Comparison of ENCODE assay signal across 12 cellular contexts in the genomic region with DNA sequence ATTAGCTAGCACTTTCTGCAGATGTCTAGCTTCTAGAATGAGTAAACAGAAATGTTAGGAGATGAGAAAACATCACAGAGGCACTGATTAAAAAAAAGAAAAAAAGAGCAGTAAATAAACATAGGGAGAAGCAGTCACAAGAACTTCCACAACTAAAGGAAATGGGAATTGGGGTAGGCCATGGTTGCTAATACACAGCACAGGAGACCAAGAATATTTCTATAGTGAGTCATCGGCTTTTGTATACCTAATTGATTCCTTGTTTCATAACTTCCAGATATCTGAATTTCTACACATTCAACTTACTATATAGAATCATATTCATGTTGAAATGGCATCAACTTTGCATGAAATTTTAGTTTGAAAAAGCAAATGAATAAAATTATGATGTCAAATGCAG. TPM values are rescaled to one million over a fixed set of nuclear protein-coding genes. Genes with fewer than 3 reads are reported as not detected.
DNase-seq lines count a peak whose midpoint lies in the region; FAIRE-seq and TF ChIP-seq lines count a peak whose summit lies in the region.
"Had no signal": no experiment of that assay in that cellular context is flagged by ENCODE, and none has a peak within 500 bp of the region (broad histone marks: within the 10 kb centered on the region; RNA-seq: fewer than 3 reads in every experiment).

No MANE protein-coding gene starts in this region.

- H3K9ac ChIP-seq in endothelial cell of umbilical vein (replicated peaks; ENCODE audit: extremely low read depth, insufficient read depth, low read length), result peak overlapping the region; percentile 18

- H3K9me1 ChIP-seq in endothelial cell of umbilical vein (replicated peaks; ENCODE audit: control insufficient read depth, extremely low read depth, insufficient read depth, low read length), result no peaks in the 10 kb centered on the region

- intact Hi-C loops in PC-9 (cut with micrococcal nuclease; ENCODE audit: unreplicated experiment), result no loop called here
- intact Hi-C loops in endothelial cell of umbilical vein (cut with micrococcal nuclease), result loop anchor here (1.0 kb wide), 1 partner anchor 16 kb away; no protein-coding TSS in a partner anchor

- no peak overlapping the region for H3K4me3 ChIP-seq in PC-9
- no peak overlapping the region for H3K4me3 ChIP-seq in endothelial cell of umbilical vein (replicated peaks in 1 of 3; ENCODE audit: insufficient read depth in 1 of 3, low read depth in 1 of 3, low read length in 3 of 3)

- TF ChIP-seq CTCF in PC-9 (conservative IDR thresholded peaks at IDR 0.05) (no peak), endothelial cell of umbilical vein (IDR thresholded peaks at IDR 0.05; ENCODE audit: extremely low read depth in 1 of 2, insufficient read depth in 1 of 2, low read depth in 1 of 2, low read length in 2 of 2) (no peak)

- H2AFZ ChIP-seq in PC-9, result no peak overlapping the region
- H2AFZ ChIP-seq in endothelial cell of umbilical vein (ENCODE audit: low read depth, low read length), result no peak overlapping the region

- no TSS peak for BruUV-seq in PC-9 (replicated peaks; lab: Mats Ljungman, UMichigan)
- BruUV-seq in endothelial cell of umbilical vein (replicated peaks; lab: Mats Ljungman, UMichigan), result no TSS peak

- no peaks in the 10 kb centered on the region; the same call in 1 of the 2 replicates for H3F3A ChIP-seq in PC-9 (ENCODE audit: insufficient read depth, low read depth)

- DNase-seq in AG20443 (ENCODE audit: low spot score) (peak; percentile 52), PC-9 (peak; percentile 4 to 81), endothelial cell of umbilical vein (ENCODE audit: low read depth, low spot score) (peak; percentile 85), myocyte (ENCODE audit: low read depth) (peak; percentile 17), DMS114 treated with DMSO at 0.1 percent for 48 hours (lab: John Stamatoyannopoulos, UW; ENCODE audit: unreplicated experiment) (no peak), HuH-7 (ENCODE audit: low spot score) (no peak), anterior cingulate cortex (lab: John Stamatoyannopoulos, UW) (no peak), substantia nigra (lab: John Stamatoyannopoulos, UW) (no peak)
- DNase-seq: CD4-positive, alpha-beta memory T cell; immature natural killer cell; posterior cingulate gyrus had no signal

- H3K9me3 ChIP-seq in PC-9 (ENCODE audit: insufficient read depth, low read depth) (no peaks in the 10 kb centered on the region), endothelial cell of umbilical vein (replicated peaks; ENCODE audit: control insufficient read depth, insufficient read depth, low read length) (no peaks in the 10 kb centered on the region)

- no peak overlapping the region for H3K27ac ChIP-seq in PC-9
- peak overlapping the region; percentile 58 for H3K27ac ChIP-seq in endothelial cell of umbilical vein (ENCODE audit: insufficient read depth, low read depth, low read length)
- H3K27ac ChIP-seq in substantia nigra (ENCODE audit: low read depth, low read length, poor library complexity, severe bottlenecking), result no peak overlapping the region

- no peaks in the 10 kb centered on the region for H3K9me2 ChIP-seq in PC-9 (ENCODE audit: insufficient read depth)

- TF ChIP-seq POLR2A in endothelial cell of umbilical vein (IDR thresholded peaks at IDR 0.05; ENCODE audit: low read depth, low read length), result no peak

- POLR2A ChIA-PET in PC-9 (lab: Charles Lee; ENCODE audit: unreplicated experiment), result no interaction called here
- POLR2A ChIA-PET in endothelial cell of umbilical vein (lab: Charles Lee), result interaction anchor here (0.8 to 1.0 kb wide), 2 partner anchors 47 to 106 kb away, joined by 3 read pairs; partner anchors contain the start of gene TCF12

- H3K36me3 ChIP-seq in PC-9 (ENCODE audit: low read depth) (no peaks in the 10 kb centered on the region), endothelial cell of umbilical vein (ENCODE audit: control insufficient read depth in 2 of 2, extremely low read depth in 1 of 2, insufficient read depth in 2 of 2, low read length in 2 of 2) (no peaks in the 10 kb centered on the region)

- CTCF ChIA-PET in PC-9 (lab: Charles Lee) (no interaction called here), endothelial cell of umbilical vein (lab: Charles Lee) (interaction anchor here (0.8 to 5.1 kb wide), 5 partner anchors 12 to 380 kb away, joined by 3 to 89 read pairs (median 28); no protein-coding TSS in a partner anchor)

- peak; percentile 90 for FAIRE-seq in endothelial cell of umbilical vein (lab: Jason Lieb, UNC)
- FAIRE-seq: colon had no signal

- H3K4me1 ChIP-seq in PC-9 (replicated peaks; ENCODE audit: insufficient read depth) (peaks cover 10% of the 10 kb centered on the region), endothelial cell of umbilical vein (ENCODE audit: control insufficient read depth, extremely low read depth, insufficient read depth, low read length) (peaks cover 16% of the 10 kb centered on the region)

- H3K27me3 ChIP-seq in PC-9 (ENCODE audit: insufficient read depth, low read depth) (no peaks in the 10 kb centered on the region), endothelial cell of umbilical vein (ENCODE audit: control insufficient read depth in 2 of 2, insufficient read depth in 2 of 2, low read length in 2 of 2) (no peaks in the 10 kb centered on the region)

- dilution Hi-C loops in endothelial cell of umbilical vein (cut with MboI; ENCODE audit: extremely low pct_ligation_motif_present, low sequenced_read_pairs), result no loop called here

- H3K79me2 ChIP-seq in PC-9 (ENCODE audit: low read depth) (no peaks in the 10 kb centered on the region), endothelial cell of umbilical vein (ENCODE audit: control insufficient read depth, insufficient read depth, low read length) (no peaks in the 10 kb centered on the region)

- H4K20me1 ChIP-seq in PC-9 (ENCODE audit: insufficient read depth) (no peaks in the 10 kb centered on the region), endothelial cell of umbilical vein (replicated peaks; ENCODE audit: control insufficient read depth, extremely low read depth, insufficient read depth, low read length) (no peaks in the 10 kb centered on the region)

- H3K4me2 ChIP-seq in PC-9, result peak overlapping the region; percentile 36; the same call in 1 of the 2 replicates
- peak overlapping the region; percentile 63 for H3K4me2 ChIP-seq in endothelial cell of umbilical vein (ENCODE audit: insufficient read depth, low read length)

TF ChIP-seq in endothelial cell of umbilical vein, 7 proteins besides CTCF, POLR2A, EP300 and RAD21:
- TF ChIP-seq FOS (IDR thresholded peaks at IDR 0.05; ENCODE audit: borderline replicate concordance, insufficient read depth, low read length) (peak; percentile 90), POLR2AphosphoS5 (IDR thresholded peaks at IDR 0.05; ENCODE audit: insufficient read depth, low read depth, low read length) (peak; percentile 20), GATA2 (IDR thresholded peaks at IDR 0.05; ENCODE audit: insufficient read depth, insufficient read length, low read depth, low read length) (no peak), JUN (IDR thresholded peaks at IDR 0.05; ENCODE audit: borderline replicate concordance, insufficient read depth, insufficient read length, low read depth) (peak; percentile 92), MYC (IDR thresholded peaks at IDR 0.05; ENCODE audit: low read depth, low read length) (no peak), EZH2 (IDR thresholded peaks at IDR 0.05; ENCODE audit: borderline replicate concordance, low read depth, low read length, severe bottlenecking) (no peak)
- TF ChIP-seq, protein P1, sequence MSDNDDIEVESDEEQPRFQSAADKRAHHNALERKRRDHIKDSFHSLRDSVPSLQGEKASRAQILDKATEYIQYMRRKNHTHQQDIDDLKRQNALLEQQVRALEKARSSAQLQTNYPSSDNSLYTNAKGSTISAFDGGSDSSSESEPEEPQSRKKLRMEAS (IDR thresholded peaks at IDR 0.05; ENCODE audit: insufficient read depth, insufficient read length), result no peak

RNA-seq across cellular contexts. Expression of gene TCF12, which starts 47.3 kb away (rescaled TPM):
- total RNA-seq in PC-9 (2021) (60.1 and 67.8 TPM in 2 replicates), endothelial cell of umbilical vein (127 and 133 TPM in 2 replicates), myocyte (128 and 169 TPM in 2 replicates)
- polyA plus RNA-seq in endothelial cell of umbilical vein, result 72.1 and 77.3 TPM in 2 replicates
- 47.3 and 53.3 TPM in 2 replicates for polyA plus RNA-seq in endothelial cell of umbilical vein (2011; cell fraction: cytosol; rRNA removed)
- 107 and 112 TPM in 2 replicates for polyA plus RNA-seq in endothelial cell of umbilical vein (2011; cell fraction: nucleus; rRNA removed)
- 46.0 and 55.5 TPM in 2 replicates for polyA plus RNA-seq in endothelial cell of umbilical vein (2012)
- 275 and 302 TPM in 2 replicates for polyA minus RNA-seq in endothelial cell of umbilical vein
- polyA minus RNA-seq in endothelial cell of umbilical vein (2011; cell fraction: cytosol; rRNA and poly(A)+ RNA removed), result 42.0 TPM
- polyA minus RNA-seq in endothelial cell of umbilical vein (2011; cell fraction: nucleus; rRNA and poly(A)+ RNA removed), result 286 and 401 TPM in 2 replicates
- polyA plus RNA-seq in myocyte (2012), result 36.4 TPM

Comparison
In these comparisons a context has a peak if more than half of its experiments do, and no peak if none do; other contexts are left out.
1. DNase-seq: peak in AG20443 (single experiment), PC-9 (2 of 2), endothelial cell of umbilical vein (single experiment) and myocyte (single experiment); none in DMS114 treated with DMSO at 0.1 percent for 48 hours (single experiment), HuH-7 (single experiment), anterior cingulate cortex (0 of 58) and substantia nigra (0 of 49).